1 cellular context compared by ENCODE assay signal in the genomic region with DNA sequence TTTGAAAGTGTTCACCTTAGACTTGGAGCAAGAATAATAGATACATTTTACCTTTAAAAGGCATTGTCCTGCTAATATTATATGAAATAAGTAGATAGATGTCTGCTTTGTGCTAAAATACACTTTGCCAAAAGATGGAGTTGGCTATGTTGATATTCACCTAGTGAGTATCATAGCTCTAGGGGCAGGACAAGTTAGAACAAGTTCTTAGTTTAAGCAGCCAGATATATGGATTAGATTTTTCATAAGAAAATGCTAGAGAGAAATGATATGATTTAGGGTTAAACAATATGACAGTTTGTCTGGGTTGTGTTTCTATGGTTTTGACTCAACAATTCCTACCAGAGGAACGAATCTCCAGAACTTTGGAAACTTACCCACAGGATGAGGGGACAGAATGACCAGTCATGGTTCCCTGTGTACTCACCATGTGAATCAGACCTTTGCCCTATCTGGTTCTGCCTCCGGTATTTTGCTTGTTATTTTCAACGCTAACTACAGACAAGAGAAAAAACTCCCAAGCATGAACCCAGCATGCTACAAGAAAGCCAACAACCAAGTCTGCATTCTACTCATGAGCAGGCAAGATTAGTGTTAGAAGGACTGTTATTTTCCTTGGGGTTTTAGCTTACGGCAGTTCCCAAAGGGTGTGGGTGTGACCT.
TF ChIP-seq lines count a peak whose summit lies in the region.

No MANE protein-coding gene starts in this region.

TF ChIP-seq in HepG2, 621 proteins besides CTCF, POLR2A, EP300 and RAD21 (continued from another document and continues in another):
- TF ChIP-seq, protein P1, sequence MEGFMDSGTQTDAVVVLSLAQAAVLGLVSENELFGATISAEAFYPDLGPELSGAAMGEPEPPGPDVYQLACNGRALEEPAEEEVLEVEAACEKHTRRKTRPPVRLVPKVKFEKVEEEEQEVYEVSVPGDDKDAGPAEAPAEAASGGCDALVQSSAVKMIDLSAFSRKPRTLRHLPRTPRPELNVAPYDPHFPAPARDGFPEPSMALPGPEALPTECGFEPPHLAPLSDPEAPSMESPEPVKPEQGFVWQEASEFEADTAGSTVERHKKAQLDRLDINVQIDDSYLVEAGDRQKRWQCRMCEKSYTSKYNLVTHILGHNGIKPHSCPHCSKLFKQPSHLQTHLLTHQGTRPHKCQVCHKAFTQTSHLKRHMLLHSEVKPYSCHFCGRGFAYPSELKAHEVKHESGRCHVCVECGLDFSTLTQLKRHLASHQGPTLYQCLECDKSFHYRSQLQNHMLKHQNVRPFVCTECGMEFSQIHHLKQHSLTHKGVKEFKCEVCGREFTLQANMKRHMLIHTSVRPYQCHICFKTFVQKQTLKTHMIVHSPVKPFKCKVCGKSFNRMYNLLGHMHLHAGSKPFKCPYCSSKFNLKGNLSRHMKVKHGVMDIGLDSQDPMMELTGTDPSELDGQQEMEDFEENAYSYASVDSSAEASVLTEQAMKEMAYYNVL (CRISPR knock-in tag; IDR thresholded peaks at IDR 0.05; ENCODE audit: borderline replicate concordance) = no peak; the same call in 1 of the 2 replicates
- TF ChIP-seq SIX1 (CRISPR knock-in tag; IDR thresholded peaks at IDR 0.05; ENCODE audit: borderline replicate concordance) (0 out of 2 replicates have a peak, but pooled peaks have one; percentile 11), JARID2 (CRISPR knock-in tag; IDR thresholded peaks at IDR 0.05; ENCODE audit: insufficient replicate concordance) (no peak), ZFP90 (CRISPR knock-in tag; IDR thresholded peaks at IDR 0.05; ENCODE audit: borderline replicate concordance) (no peak), TCF7 (IDR thresholded peaks at IDR 0.05; ENCODE audit: low read depth) (0 out of 2 replicates have a peak, but pooled peaks have one; percentile 22), SNAPC2 (CRISPR knock-in tag; IDR thresholded peaks at IDR 0.05) (no peak), NR3C1 (CRISPR knock-in tag; IDR thresholded peaks at IDR 0.05) (no peak), SMYD3 (CRISPR knock-in tag; IDR thresholded peaks at IDR 0.05) (no peak), PPARG (CRISPR knock-in tag; conservative IDR thresholded peaks at IDR 0.05) (peak; percentile 90), SMAD3 (CRISPR knock-in tag; IDR thresholded peaks at IDR 0.05) (peak; percentile 56; the same call in 1 of the 2 replicates), ZBTB10 (CRISPR knock-in tag; IDR thresholded peaks at IDR 0.05; ENCODE audit: borderline replicate concordance) (no peak), ZFP36L2 (CRISPR knock-in tag; IDR thresholded peaks at IDR 0.05) (no peak), ZNF143 (CRISPR knock-in tag; IDR thresholded peaks at IDR 0.05) (no peak), HOXA9 (CRISPR knock-in tag; IDR thresholded peaks at IDR 0.05; ENCODE audit: borderline replicate concordance) (no peak), ZNF329 (CRISPR knock-in tag; IDR thresholded peaks at IDR 0.05; ENCODE audit: low read depth) (no peak), GTF2F1 (IDR thresholded peaks at IDR 0.05; ENCODE audit: low read length) (no peak), HNRNPLL (IDR thresholded peaks at IDR 0.05; ENCODE audit: low read depth, low read length, poor library complexity, severe bottlenecking) (no peak), ZNF615 (CRISPR knock-in tag; IDR thresholded peaks at IDR 0.05; ENCODE audit: borderline replicate concordance) (no peak), SAFB2 (CRISPR knock-in tag; IDR thresholded peaks at IDR 0.05; ENCODE audit: borderline replicate concordance, low read depth) (no peak), ZNF672 (CRISPR knock-in tag; IDR thresholded peaks at IDR 0.05) (no peak), CREB1 (IDR thresholded peaks at IDR 0.05) (no peak), CREB1 (CRISPR knock-in tag; IDR thresholded peaks at IDR 0.05) (0 out of 2 replicates have a peak, but pooled peaks have one; percentile 28)
- TF ChIP-seq, protein P2, sequence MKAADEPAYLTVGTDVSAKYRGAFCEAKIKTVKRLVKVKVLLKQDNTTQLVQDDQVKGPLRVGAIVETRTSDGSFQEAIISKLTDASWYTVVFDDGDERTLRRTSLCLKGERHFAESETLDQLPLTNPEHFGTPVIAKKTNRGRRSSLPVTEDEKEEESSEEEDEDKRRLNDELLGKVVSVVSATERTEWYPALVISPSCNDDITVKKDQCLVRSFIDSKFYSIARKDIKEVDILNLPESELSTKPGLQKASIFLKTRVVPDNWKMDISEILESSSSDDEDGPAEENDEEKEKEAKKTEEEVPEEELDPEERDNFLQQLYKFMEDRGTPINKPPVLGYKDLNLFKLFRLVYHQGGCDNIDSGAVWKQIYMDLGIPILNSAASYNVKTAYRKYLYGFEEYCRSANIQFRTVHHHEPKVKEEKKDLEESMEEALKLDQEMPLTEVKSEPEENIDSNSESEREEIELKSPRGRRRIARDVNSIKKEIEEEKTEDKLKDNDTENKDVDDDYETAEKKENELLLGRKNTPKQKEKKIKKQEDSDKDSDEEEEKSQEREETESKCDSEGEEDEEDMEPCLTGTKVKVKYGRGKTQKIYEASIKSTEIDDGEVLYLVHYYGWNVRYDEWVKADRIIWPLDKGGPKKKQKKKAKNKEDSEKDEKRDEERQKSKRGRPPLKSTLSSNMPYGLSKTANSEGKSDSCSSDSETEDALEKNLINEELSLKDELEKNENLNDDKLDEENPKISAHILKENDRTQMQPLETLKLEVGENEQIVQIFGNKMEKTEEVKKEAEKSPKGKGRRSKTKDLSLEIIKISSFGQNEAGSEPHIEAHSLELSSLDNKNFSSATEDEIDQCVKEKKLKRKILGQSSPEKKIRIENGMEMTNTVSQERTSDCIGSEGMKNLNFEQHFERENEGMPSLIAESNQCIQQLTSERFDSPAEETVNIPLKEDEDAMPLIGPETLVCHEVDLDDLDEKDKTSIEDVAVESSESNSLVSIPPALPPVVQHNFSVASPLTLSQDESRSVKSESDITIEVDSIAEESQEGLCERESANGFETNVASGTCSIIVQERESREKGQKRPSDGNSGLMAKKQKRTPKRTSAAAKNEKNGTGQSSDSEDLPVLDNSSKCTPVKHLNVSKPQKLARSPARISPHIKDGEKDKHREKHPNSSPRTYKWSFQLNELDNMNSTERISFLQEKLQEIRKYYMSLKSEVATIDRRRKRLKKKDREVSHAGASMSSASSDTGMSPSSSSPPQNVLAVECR (CRISPR knock-in tag; IDR thresholded peaks at IDR 0.05; ENCODE audit: borderline replicate concordance) = no peak; the same call in 1 of the 2 replicates
- TF ChIP-seq, protein P3, sequence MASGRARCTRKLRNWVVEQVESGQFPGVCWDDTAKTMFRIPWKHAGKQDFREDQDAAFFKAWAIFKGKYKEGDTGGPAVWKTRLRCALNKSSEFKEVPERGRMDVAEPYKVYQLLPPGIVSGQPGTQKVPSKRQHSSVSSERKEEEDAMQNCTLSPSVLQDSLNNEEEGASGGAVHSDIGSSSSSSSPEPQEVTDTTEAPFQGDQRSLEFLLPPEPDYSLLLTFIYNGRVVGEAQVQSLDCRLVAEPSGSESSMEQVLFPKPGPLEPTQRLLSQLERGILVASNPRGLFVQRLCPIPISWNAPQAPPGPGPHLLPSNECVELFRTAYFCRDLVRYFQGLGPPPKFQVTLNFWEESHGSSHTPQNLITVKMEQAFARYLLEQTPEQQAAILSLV (CRISPR knock-in tag; IDR thresholded peaks at IDR 0.05; ENCODE audit: borderline replicate concordance) = no peak
- TF ChIP-seq, protein P4, sequence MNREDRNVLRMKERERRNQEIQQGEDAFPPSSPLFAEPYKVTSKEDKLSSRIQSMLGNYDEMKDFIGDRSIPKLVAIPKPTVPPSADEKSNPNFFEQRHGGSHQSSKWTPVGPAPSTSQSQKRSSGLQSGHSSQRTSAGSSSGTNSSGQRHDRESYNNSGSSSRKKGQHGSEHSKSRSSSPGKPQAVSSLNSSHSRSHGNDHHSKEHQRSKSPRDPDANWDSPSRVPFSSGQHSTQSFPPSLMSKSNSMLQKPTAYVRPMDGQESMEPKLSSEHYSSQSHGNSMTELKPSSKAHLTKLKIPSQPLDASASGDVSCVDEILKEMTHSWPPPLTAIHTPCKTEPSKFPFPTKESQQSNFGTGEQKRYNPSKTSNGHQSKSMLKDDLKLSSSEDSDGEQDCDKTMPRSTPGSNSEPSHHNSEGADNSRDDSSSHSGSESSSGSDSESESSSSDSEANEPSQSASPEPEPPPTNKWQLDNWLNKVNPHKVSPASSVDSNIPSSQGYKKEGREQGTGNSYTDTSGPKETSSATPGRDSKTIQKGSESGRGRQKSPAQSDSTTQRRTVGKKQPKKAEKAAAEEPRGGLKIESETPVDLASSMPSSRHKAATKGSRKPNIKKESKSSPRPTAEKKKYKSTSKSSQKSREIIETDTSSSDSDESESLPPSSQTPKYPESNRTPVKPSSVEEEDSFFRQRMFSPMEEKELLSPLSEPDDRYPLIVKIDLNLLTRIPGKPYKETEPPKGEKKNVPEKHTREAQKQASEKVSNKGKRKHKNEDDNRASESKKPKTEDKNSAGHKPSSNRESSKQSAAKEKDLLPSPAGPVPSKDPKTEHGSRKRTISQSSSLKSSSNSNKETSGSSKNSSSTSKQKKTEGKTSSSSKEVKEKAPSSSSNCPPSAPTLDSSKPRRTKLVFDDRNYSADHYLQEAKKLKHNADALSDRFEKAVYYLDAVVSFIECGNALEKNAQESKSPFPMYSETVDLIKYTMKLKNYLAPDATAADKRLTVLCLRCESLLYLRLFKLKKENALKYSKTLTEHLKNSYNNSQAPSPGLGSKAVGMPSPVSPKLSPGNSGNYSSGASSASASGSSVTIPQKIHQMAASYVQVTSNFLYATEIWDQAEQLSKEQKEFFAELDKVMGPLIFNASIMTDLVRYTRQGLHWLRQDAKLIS (CRISPR knock-in tag; IDR thresholded peaks at IDR 0.05) = peak; percentile 61; the same call in 1 of the 2 replicates
- TF ChIP-seq, protein P5, sequence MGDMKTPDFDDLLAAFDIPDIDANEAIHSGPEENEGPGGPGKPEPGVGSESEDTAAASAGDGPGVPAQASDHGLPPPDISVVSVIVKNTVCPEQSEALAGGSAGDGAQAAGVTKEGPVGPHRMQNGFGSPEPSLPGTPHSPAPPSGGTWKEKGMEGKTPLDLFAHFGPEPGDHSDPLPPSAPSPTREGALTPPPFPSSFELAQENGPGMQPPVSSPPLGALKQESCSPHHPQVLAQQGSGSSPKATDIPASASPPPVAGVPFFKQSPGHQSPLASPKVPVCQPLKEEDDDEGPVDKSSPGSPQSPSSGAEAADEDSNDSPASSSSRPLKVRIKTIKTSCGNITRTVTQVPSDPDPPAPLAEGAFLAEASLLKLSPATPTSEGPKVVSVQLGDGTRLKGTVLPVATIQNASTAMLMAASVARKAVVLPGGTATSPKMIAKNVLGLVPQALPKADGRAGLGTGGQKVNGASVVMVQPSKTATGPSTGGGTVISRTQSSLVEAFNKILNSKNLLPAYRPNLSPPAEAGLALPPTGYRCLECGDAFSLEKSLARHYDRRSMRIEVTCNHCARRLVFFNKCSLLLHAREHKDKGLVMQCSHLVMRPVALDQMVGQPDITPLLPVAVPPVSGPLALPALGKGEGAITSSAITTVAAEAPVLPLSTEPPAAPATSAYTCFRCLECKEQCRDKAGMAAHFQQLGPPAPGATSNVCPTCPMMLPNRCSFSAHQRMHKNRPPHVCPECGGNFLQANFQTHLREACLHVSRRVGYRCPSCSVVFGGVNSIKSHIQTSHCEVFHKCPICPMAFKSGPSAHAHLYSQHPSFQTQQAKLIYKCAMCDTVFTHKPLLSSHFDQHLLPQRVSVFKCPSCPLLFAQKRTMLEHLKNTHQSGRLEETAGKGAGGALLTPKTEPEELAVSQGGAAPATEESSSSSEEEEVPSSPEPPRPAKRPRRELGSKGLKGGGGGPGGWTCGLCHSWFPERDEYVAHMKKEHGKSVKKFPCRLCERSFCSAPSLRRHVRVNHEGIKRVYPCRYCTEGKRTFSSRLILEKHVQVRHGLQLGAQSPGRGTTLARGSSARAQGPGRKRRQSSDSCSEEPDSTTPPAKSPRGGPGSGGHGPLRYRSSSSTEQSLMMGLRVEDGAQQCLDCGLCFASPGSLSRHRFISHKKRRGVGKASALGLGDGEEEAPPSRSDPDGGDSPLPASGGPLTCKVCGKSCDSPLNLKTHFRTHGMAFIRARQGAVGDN (CRISPR knock-in tag; IDR thresholded peaks at IDR 0.05) = no peak
- TF ChIP-seq, protein P6, sequence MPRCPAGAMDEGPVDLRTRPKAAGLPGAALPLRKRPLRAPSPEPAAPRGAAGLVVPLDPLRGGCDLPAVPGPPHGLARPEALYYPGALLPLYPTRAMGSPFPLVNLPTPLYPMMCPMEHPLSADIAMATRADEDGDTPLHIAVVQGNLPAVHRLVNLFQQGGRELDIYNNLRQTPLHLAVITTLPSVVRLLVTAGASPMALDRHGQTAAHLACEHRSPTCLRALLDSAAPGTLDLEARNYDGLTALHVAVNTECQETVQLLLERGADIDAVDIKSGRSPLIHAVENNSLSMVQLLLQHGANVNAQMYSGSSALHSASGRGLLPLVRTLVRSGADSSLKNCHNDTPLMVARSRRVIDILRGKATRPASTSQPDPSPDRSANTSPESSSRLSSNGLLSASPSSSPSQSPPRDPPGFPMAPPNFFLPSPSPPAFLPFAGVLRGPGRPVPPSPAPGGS (CRISPR knock-in tag; IDR thresholded peaks at IDR 0.05) = no peak
